8 cellular contexts compared by ENCODE assay signal in the genomic region with DNA sequence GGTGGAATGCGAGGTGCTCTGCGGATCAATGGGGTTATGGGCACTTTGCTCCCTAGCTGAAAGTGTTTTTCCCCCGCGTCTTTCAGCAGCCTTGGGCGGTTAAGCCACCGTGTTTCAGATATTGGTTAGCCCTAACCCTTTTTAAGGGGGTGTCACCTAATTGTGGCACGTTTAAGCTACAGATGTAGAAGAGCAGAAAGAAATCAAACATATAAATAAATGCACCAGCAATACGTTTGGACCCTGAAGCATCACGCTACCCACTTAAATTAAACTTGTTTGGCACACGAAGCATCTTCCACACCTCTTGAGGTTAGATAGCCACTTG. TPM values are rescaled to one million over a fixed set of nuclear protein-coding genes. Genes with fewer than 3 reads are reported as not detected.
DNase-seq lines count a peak whose midpoint lies in the region; ATAC-seq and TF ChIP-seq lines count a peak whose summit lies in the region.

No MANE protein-coding gene starts in this region.

- DNase-seq in GM12865 (ENCODE audit: low read depth) = peak; percentile 17
- no peak for DNase-seq in central memory CD8-positive, alpha-beta T cell (ENCODE audit: low spot score in 2 of 2)
- DNase-seq in mucosa of gallbladder (ENCODE audit: low spot score) = peak; percentile 30
- no peak for DNase-seq in NOMO-1 treated with DMSO at 0.1 percent for 48 hours (lab: John Stamatoyannopoulos, UW; ENCODE audit: unreplicated experiment)
- DNase-seq in DMS79 treated with DMSO at 0.1 percent for 48 hours (lab: John Stamatoyannopoulos, UW) = no peak
- no peak for DNase-seq in NCI-H1694 (lab: John Stamatoyannopoulos, UW)

- H3K4me2 ChIP-seq in Loucy (ENCODE audit: low read depth, low read length, poor library complexity, severe bottlenecking) = peak overlapping the region; percentile 89

- peak; percentile 53 for ATAC-seq in central memory CD8-positive, alpha-beta T cell (replicated peaks; ENCODE audit: extremely low read depth, poor library complexity, severe bottlenecking)
- no peak for ATAC-seq in GM21367 (IDR thresholded peaks at IDR 0.05; ENCODE audit: unreplicated experiment)

- peak overlapping the region; percentile 73 for H3K9ac ChIP-seq in Loucy (ENCODE audit: low read depth, low read length, poor library complexity, severe bottlenecking)

- H3K79me2 ChIP-seq in Loucy (ENCODE audit: insufficient read depth, low read length) = peaks cover 40% of the 10 kb centered on the region

- no peaks in the 10 kb centered on the region for H3K9me3 ChIP-seq in Loucy (ENCODE audit: insufficient read depth, low read depth, low read length)

- H3K4me1 Mint-ChIP-seq in central memory CD8-positive, alpha-beta T cell = peaks cover 34% of the 10 kb centered on the region

- H3K9me2 ChIP-seq in Loucy (replicated peaks; ENCODE audit: low read depth, low read length) = no peaks in the 10 kb centered on the region

- H3K4me1 ChIP-seq in Loucy (ENCODE audit: insufficient read depth, low read length, poor library complexity, severe bottlenecking) = peaks cover 9% of the 10 kb centered on the region

- H3F3A ChIP-seq in Loucy (ENCODE audit: low read depth) = no peaks in the 10 kb centered on the region

- H3K9me3 Mint-ChIP-seq in central memory CD8-positive, alpha-beta T cell = no peaks in the 10 kb centered on the region

- peaks cover 7% of the 10 kb centered on the region for H3K27me3 ChIP-seq in Loucy (ENCODE audit: insufficient read depth, low read length, poor library complexity, severe bottlenecking)

- H3K4me3 ChIP-seq in GM12865 (ENCODE audit: low read depth, low read length) (peak overlapping the region; percentile 74), Loucy (ENCODE audit: low read length, poor library complexity, severe bottlenecking) (peak overlapping the region; percentile 84)

- peak overlapping the region; percentile 91 for H3K4me3 Mint-ChIP-seq in central memory CD8-positive, alpha-beta T cell

- peaks cover 17% of the 10 kb centered on the region for H3K27me3 Mint-ChIP-seq in central memory CD8-positive, alpha-beta T cell

- TF ChIP-seq CTCF in GM12865 (IDR thresholded peaks at IDR 0.05; ENCODE audit: insufficient read depth, low read depth, low read length, missing control alignments) (no peak), Loucy (conservative IDR thresholded peaks at IDR 0.05; ENCODE audit: low read length) (no peak)

- H3K36me3 ChIP-seq in Loucy (ENCODE audit: insufficient read depth, low read length) = no peaks in the 10 kb centered on the region

- peaks cover 12% of the 10 kb centered on the region for H3K36me3 Mint-ChIP-seq in central memory CD8-positive, alpha-beta T cell (ENCODE audit: insufficient read depth)

- no peak overlapping the region for H2AFZ ChIP-seq in Loucy (ENCODE audit: low read length)

- peaks cover 2% of the 10 kb centered on the region for H4K20me1 ChIP-seq in Loucy (ENCODE audit: insufficient read depth, low read length, poor library complexity, severe bottlenecking)

- peak overlapping the region; percentile 92 for H3K27ac Mint-ChIP-seq in central memory CD8-positive, alpha-beta T cell (ENCODE audit: low read depth)

RNA-seq across cellular contexts. Expression of gene YTHDC2, which starts 0.7 kb away (rescaled TPM):
- 20.3 TPM for total RNA-seq in mucosa of gallbladder

RNA-seq across cellular contexts. Expression of gene MCC, which starts 26.0 kb away (rescaled TPM):
- total RNA-seq in mucosa of gallbladder = 12.2 TPM

Comparison
In these comparisons a context has a peak if more than half of its experiments do, and no peak if none do; other contexts are left out.
1. DNase-seq: peak in GM12865 (single experiment) and mucosa of gallbladder (single experiment); none in central memory CD8-positive, alpha-beta T cell (0 of 2), NOMO-1 treated with DMSO at 0.1 percent for 48 hours (single experiment), DMS79 treated with DMSO at 0.1 percent for 48 hours (single experiment) and NCI-H1694 (single experiment).